In the genomic region with DNA sequence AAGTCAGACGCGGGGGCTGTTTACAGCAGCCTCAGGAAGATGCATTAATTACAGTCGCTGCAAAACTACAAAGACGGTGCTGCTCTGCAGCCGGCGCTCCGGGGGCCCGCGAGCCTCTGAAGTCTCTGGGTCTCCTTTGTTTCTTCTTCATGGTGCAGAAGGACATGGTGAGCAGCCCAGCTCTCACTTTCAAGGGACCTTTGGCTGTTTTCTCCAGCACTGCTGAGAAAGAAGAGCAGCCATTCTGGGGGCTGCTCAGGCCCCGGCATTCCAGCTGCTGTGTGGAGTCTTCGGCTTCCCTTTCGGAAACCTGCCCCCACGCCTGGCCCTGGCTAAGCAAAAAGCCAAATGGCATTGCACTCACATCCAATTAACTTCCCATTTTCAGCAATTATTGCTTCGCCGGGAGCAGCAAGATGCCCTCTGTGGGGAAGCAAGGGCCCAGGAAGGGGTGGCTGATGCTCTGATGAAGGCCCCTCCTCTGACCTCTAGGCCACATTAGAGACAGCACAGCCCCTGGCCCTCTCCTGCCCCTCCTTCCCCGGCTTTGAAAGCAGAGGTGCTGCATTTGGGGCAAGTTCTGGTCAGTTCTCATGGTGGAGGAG, we compare ENCODE assay signal across 18 cellular contexts.
DNase-seq lines count a peak whose midpoint lies in the region; ATAC-seq and TF ChIP-seq lines count a peak whose summit lies in the region.
"Had no signal": no experiment of that assay in that cellular context is flagged by ENCODE, and none has a peak within 500 bp of the region (broad histone marks: within the 10 kb centered on the region; RNA-seq: fewer than 3 reads in every experiment).

No MANE protein-coding gene starts in this region.

- H3K27ac ChIP-seq in SK-N-SH (ENCODE audit: low read depth in 2 of 2, low read length in 1 of 2) (peak overlapping the region in 1 of 2 experiments; percentile 55; a peak in 2 of 4 replicates), neural progenitor cell (peak overlapping the region; percentile 89), stomach (no peak overlapping the region), SJCRH30 (no peak overlapping the region)
- H3K27ac ChIP-seq in naive thymus-derived CD4-positive, alpha-beta T cell (ENCODE audit: low read depth, low read length): no peak overlapping the region
- H3K27ac ChIP-seq: A549, C4-2B, PC-9 had no signal

- H3K79me2 ChIP-seq in SK-N-SH (ENCODE audit: insufficient read depth): no peaks in the 10 kb centered on the region
- no peaks in the 10 kb centered on the region for H3K79me2 ChIP-seq in neural progenitor cell (ENCODE audit: low read depth)

- ATAC-seq in SK-N-SH treated with all-trans-retinoic acid at 6 μM for 48 hours: no peak
- no peak for ATAC-seq in naive thymus-derived CD4-positive, alpha-beta T cell
- no peak for ATAC-seq in activated CD8-positive, alpha-beta T cell treated with anti-CD3 and anti-CD28 coated beads for 36 hours
- ATAC-seq: A549 had no signal

- H3K9me3 Mint-ChIP-seq in brain: peaks cover 3 to 90% (median 8%) of the 10 kb centered on the region in 5 experiments
- peaks cover 13% of the 10 kb centered on the region for H3K9me3 Mint-ChIP-seq in neural progenitor cell
- H3K9me3 Mint-ChIP-seq in naive thymus-derived CD4-positive, alpha-beta T cell: peaks cover 0 to 28% (median 13%) of the 10 kb centered on the region in 11 donors
- peaks cover 5% of the 10 kb centered on the region for H3K9me3 Mint-ChIP-seq in activated CD8-positive, alpha-beta T cell treated with anti-CD3 and anti-CD28 coated beads for 36 hours

- DNase-seq in SK-N-SH (peak; percentile 59), neural progenitor cell (ENCODE audit: low spot score) (peak; percentile 83), stomach (peak; percentile 23), SJCRH30 (no peak)
- no peak for DNase-seq in naive thymus-derived CD4-positive, alpha-beta T cell
- DNase-seq in activated CD8-positive, alpha-beta T cell treated with anti-CD3 and anti-CD28 coated beads for 36 hours: no peak
- DNase-seq: EL, H7, MV-4-11, NCI-H1436 treated with DMSO at 0.1 percent for 48 hours, NCI-H446, NCI-H774, PC-9 had no signal

- CTCF ChIA-PET in SK-N-SH (lab: Yijun Ruan, JAX): interaction anchor here (0.9 to 1.6 kb wide), 3 partner anchors 23 to 322 kb away, joined by 3 to 8 read pairs (median 3); no protein-coding TSS in a partner anchor
- CTCF ChIA-PET in naive thymus-derived CD4-positive, alpha-beta T cell (lab: Charles Lee): interaction anchor here (0.6 kb wide), 1 partner anchor 18 kb away, joined by 4 read pairs; no protein-coding TSS in a partner anchor
- CTCF ChIA-PET in activated CD8-positive, alpha-beta T cell treated with anti-CD3 and anti-CD28 coated beads for 36 hours (lab: Charles Lee): no interaction called here

- H3K9me3 ChIP-seq in SK-N-SH (peaks cover 11% of the 10 kb centered on the region; the same call in 1 of the 2 replicates), neural progenitor cell (ENCODE audit: low read depth) (no peaks in the 10 kb centered on the region), stomach (peaks cover 0 to 10% (median 0%) of the 10 kb centered on the region in 4 donors), SJCRH30 (replicated peaks) (no peaks in the 10 kb centered on the region)
- no peaks in the 10 kb centered on the region for H3K9me3 ChIP-seq in naive thymus-derived CD4-positive, alpha-beta T cell (ENCODE audit: control insufficient read depth in 2 of 3, low read length in 3 of 3)
- H3K9me3 ChIP-seq: A549 had no signal

- TF ChIP-seq EP300 in SK-N-SH (IDR thresholded peaks at IDR 0.05; ENCODE audit: borderline replicate concordance in 1 of 2, low read depth in 1 of 2, low read length in 1 of 2) (no peak), stomach (IDR thresholded peaks at IDR 0.05) (no peak)

- H4K20me1 ChIP-seq in SK-N-SH (ENCODE audit: insufficient read depth) (no peaks in the 10 kb centered on the region), neural progenitor cell (ENCODE audit: low read depth) (no peaks in the 10 kb centered on the region)

- H3K4me2 ChIP-seq in SK-N-SH (no peak overlapping the region), neural progenitor cell (peak overlapping the region; percentile 62)
- H3K4me2 ChIP-seq: A549, PC-9 had no signal

- H3K4me1 ChIP-seq in SK-N-SH (ENCODE audit: control insufficient read depth in 1 of 2, insufficient read depth in 2 of 2, low read depth in 1 of 2, low read length in 1 of 2) (peaks cover 0 to 44% of the 10 kb centered on the region in 2 experiments; a peak in 2 of 4 replicates), neural progenitor cell (peaks cover 32% of the 10 kb centered on the region), stomach (peaks cover 5 to 29% (median 19%) of the 10 kb centered on the region in 4 donors), SJCRH30 (no peaks in the 10 kb centered on the region)
- no peaks in the 10 kb centered on the region for H3K4me1 ChIP-seq in naive thymus-derived CD4-positive, alpha-beta T cell (ENCODE audit: control insufficient read depth in 2 of 2, insufficient read depth in 2 of 2, low read length in 2 of 2)
- H3K4me1 ChIP-seq: A549 had no signal

- TF ChIP-seq POLR2A in stomach (IDR thresholded peaks at IDR 0.05): no peak

- H3K36me3 ChIP-seq in SK-N-SH (replicated peaks in 1 of 2; ENCODE audit: control insufficient read depth in 1 of 2, insufficient read depth in 2 of 2, low read length in 1 of 2): no peaks in the 10 kb centered on the region
- H3K36me3 ChIP-seq in neural progenitor cell: no peaks in the 10 kb centered on the region
- no peaks in the 10 kb centered on the region for H3K36me3 ChIP-seq in stomach
- H3K36me3 ChIP-seq in SJCRH30: no peaks in the 10 kb centered on the region
- no peaks in the 10 kb centered on the region for H3K36me3 ChIP-seq in naive thymus-derived CD4-positive, alpha-beta T cell (ENCODE audit: control insufficient read depth in 2 of 3, insufficient read depth in 3 of 3, low read length in 3 of 3)

- H2AFZ ChIP-seq in SK-N-SH (ENCODE audit: low read depth): no peak overlapping the region
- peak overlapping the region; percentile 18 for H2AFZ ChIP-seq in neural progenitor cell (replicated peaks)
- H2AFZ ChIP-seq: PC-9 had no signal

- intact Hi-C loops in stomach (cut with DNase I; ENCODE audit: low total_unique reads): no loop called here
- intact Hi-C loops in naive thymus-derived CD4-positive, alpha-beta T cell (cut with micrococcal nuclease): no loop called here
- intact Hi-C loops in activated CD8-positive, alpha-beta T cell treated with anti-CD3 and anti-CD28 coated beads for 36 hours (cut with micrococcal nuclease): no loop called here

- no peaks in the 10 kb centered on the region for H3K27me3 ChIP-seq in SK-N-SH (ENCODE audit: insufficient read depth)
- no peaks in the 10 kb centered on the region for H3K27me3 ChIP-seq in neural progenitor cell
- no peaks in the 10 kb centered on the region for H3K27me3 ChIP-seq in stomach
- peaks cover 19% of the 10 kb centered on the region; the same call in 1 of the 2 replicates for H3K27me3 ChIP-seq in SJCRH30
- H3K27me3 ChIP-seq in naive thymus-derived CD4-positive, alpha-beta T cell (ENCODE audit: control insufficient read depth in 2 of 2, insufficient read depth in 2 of 2, low read length in 2 of 2): no peaks in the 10 kb centered on the region

- WGBS in SK-N-SH (ENCODE audit: low lambda C conversion rate): 66% methylated on average over 16 of the region's 16 CpGs
- 60 to 84% (median 67%) methylated on average over 15 to 16 of the region's 16 CpGs for WGBS in stomach, 5 donors

- H3K27me3 Mint-ChIP-seq in brain: peaks cover 4% of the 10 kb centered on the region
- H3K27me3 Mint-ChIP-seq in neural progenitor cell (ENCODE audit: insufficient read depth, low read depth): peaks cover 11% of the 10 kb centered on the region
- H3K27me3 Mint-ChIP-seq in naive thymus-derived CD4-positive, alpha-beta T cell: peaks cover 0 to 35% (median 15%) of the 10 kb centered on the region in 5 donors
- peaks cover 1% of the 10 kb centered on the region for H3K27me3 Mint-ChIP-seq in activated CD8-positive, alpha-beta T cell treated with anti-CD3 and anti-CD28 coated beads for 36 hours
- H3K27me3 Mint-ChIP-seq: IgD-negative memory B cell had no signal

- POLR2A ChIA-PET in SK-N-SH (lab: Yijun Ruan, JAX): no interaction called here
- POLR2A ChIA-PET in naive thymus-derived CD4-positive, alpha-beta T cell (lab: Charles Lee): no interaction called here
- POLR2A ChIA-PET in activated CD8-positive, alpha-beta T cell treated with anti-CD3 and anti-CD28 coated beads for 36 hours (lab: Charles Lee): no interaction called here

- TF ChIP-seq CTCF in SK-N-SH (IDR thresholded peaks at IDR 0.05): no peak
- no peak for TF ChIP-seq CTCF in brain (conservative IDR thresholded peaks at IDR 0.05)
- no peak for TF ChIP-seq CTCF in neural progenitor cell (IDR thresholded peaks at IDR 0.05)
- no peak for TF ChIP-seq CTCF in stomach (IDR thresholded peaks at IDR 0.05)
- TF ChIP-seq CTCF in activated CD8-positive, alpha-beta T cell treated with anti-CD3 and anti-CD28 coated beads for 36 hours (IDR thresholded peaks at IDR 0.05): no peak

- H3K9ac ChIP-seq in SK-N-SH: no peak overlapping the region
- no peak overlapping the region for H3K9ac ChIP-seq in neural progenitor cell

- no peaks in the 10 kb centered on the region for H3F3A ChIP-seq in SK-N-SH (replicated peaks; ENCODE audit: insufficient read depth)
- H3F3A ChIP-seq in neural progenitor cell (ENCODE audit: low read depth): peaks cover 30% of the 10 kb centered on the region

- H3K36me3 Mint-ChIP-seq in brain (peaks cover 7% of the 10 kb centered on the region), neural progenitor cell (peaks cover 6% of the 10 kb centered on the region)
- peaks cover 0 to 14% (median 3%) of the 10 kb centered on the region in 5 donors for H3K36me3 Mint-ChIP-seq in naive thymus-derived CD4-positive, alpha-beta T cell
- peaks cover 1% of the 10 kb centered on the region for H3K36me3 Mint-ChIP-seq in activated CD8-positive, alpha-beta T cell treated with anti-CD3 and anti-CD28 coated beads for 36 hours (ENCODE audit: low read depth)

- no peak for TF ChIP-seq RAD21 in SK-N-SH (IDR thresholded peaks at IDR 0.05; ENCODE audit: low read length)

- H3K4me3 Mint-ChIP-seq in brain (peak overlapping the region in 2 of 5 experiments; percentile 7 to 49), neural progenitor cell (peak overlapping the region; percentile 30)
- H3K4me3 Mint-ChIP-seq in naive thymus-derived CD4-positive, alpha-beta T cell: no peak overlapping the region
- H3K4me3 Mint-ChIP-seq in activated CD8-positive, alpha-beta T cell treated with anti-CD3 and anti-CD28 coated beads for 36 hours: no peak overlapping the region

- H3K4me3 ChIP-seq in SK-N-SH (ENCODE audit: low read depth in 2 of 2, low read length in 1 of 2): no peak overlapping the region
- peak overlapping the region; percentile 8 for H3K4me3 ChIP-seq in neural progenitor cell
- no peak overlapping the region for H3K4me3 ChIP-seq in stomach
- H3K4me3 ChIP-seq in SJCRH30: no peak overlapping the region
- H3K4me3 ChIP-seq in naive thymus-derived CD4-positive, alpha-beta T cell (ENCODE audit: low read length): no peak overlapping the region
- H3K4me3 ChIP-seq: A549, PC-9 had no signal

- H3K27ac Mint-ChIP-seq in brain: peak overlapping the region in 3 of 5 experiments; percentile 20 to 95 (median 83)
- H3K27ac Mint-ChIP-seq in neural progenitor cell: peak overlapping the region; percentile 90
- H3K27ac Mint-ChIP-seq in naive thymus-derived CD4-positive, alpha-beta T cell: no peak overlapping the region
- no peak overlapping the region for H3K27ac Mint-ChIP-seq in activated CD8-positive, alpha-beta T cell treated with anti-CD3 and anti-CD28 coated beads for 36 hours
- H3K27ac Mint-ChIP-seq: IgD-negative memory B cell had no signal

- H3K4me1 Mint-ChIP-seq in brain: peaks cover 67% of the 10 kb centered on the region
- H3K4me1 Mint-ChIP-seq in neural progenitor cell: peaks cover 43% of the 10 kb centered on the region
- peaks cover 0 to 7% (median 0%) of the 10 kb centered on the region in 7 donors for H3K4me1 Mint-ChIP-seq in naive thymus-derived CD4-positive, alpha-beta T cell
- H3K4me1 Mint-ChIP-seq in activated CD8-positive, alpha-beta T cell treated with anti-CD3 and anti-CD28 coated beads for 36 hours (ENCODE audit: low read depth): no peaks in the 10 kb centered on the region
- H3K4me1 Mint-ChIP-seq: IgD-negative memory B cell had no signal

- no peaks in the 10 kb centered on the region for H3K9me2 ChIP-seq in SK-N-SH

Comparison
In these comparisons a context has a peak if more than half of its experiments do, and no peak if none do; other contexts are left out.
1. DNase-seq: peak in SK-N-SH (single experiment), neural progenitor cell (single experiment) and stomach (single experiment); none in SJCRH30 (0 of 2), naive thymus-derived CD4-positive, alpha-beta T cell (0 of 9) and activated CD8-positive, alpha-beta T cell treated with anti-CD3 and anti-CD28 coated beads for 36 hours (single experiment).
2. H3K27ac Mint-ChIP-seq: peak in brain (3 of 5) and neural progenitor cell (single experiment); none in naive thymus-derived CD4-positive, alpha-beta T cell (0 of 9) and activated CD8-positive, alpha-beta T cell treated with anti-CD3 and anti-CD28 coated beads for 36 hours (single experiment).